ENCODE assay signal across 8 cellular contexts in genomic region chr1:215569987-215570824, GRCh38. TPM values are rescaled to one million over a fixed set of nuclear protein-coding genes. Genes with fewer than 3 reads are reported as not detected.
DNase-seq lines count a peak whose midpoint lies in the region; TF ChIP-seq lines count a peak whose summit lies in the region.

No MANE protein-coding gene starts in this region.

- intact Hi-C loops in thyroid gland (cut with DNase I), result no loop called here

- H3K36me3 ChIP-seq in Peyer's patch (peaks cover 0 to under 1% (median 0%) of the 10 kb centered on the region in 3 donors), suprapubic skin (no peaks in the 10 kb centered on the region), thyroid gland (no peaks in the 10 kb centered on the region)

- H3K27me3 ChIP-seq in Peyer's patch, result no peaks in the 10 kb centered on the region
- no peaks in the 10 kb centered on the region for H3K27me3 ChIP-seq in suprapubic skin
- no peaks in the 10 kb centered on the region for H3K27me3 ChIP-seq in thyroid gland

- no peak for TF ChIP-seq CTCF in Peyer's patch (IDR thresholded peaks at IDR 0.05)
- TF ChIP-seq CTCF in fibroblast of pulmonary artery (IDR thresholded peaks at IDR 0.05; ENCODE audit: low read length, missing control alignments), result no peak
- TF ChIP-seq CTCF in suprapubic skin (IDR thresholded peaks at IDR 0.05), result no peak
- no peak for TF ChIP-seq CTCF in thyroid gland (IDR thresholded peaks at IDR 0.05)

- DNase-seq in SIG-M5 treated with dmso at 0.1 percent for 504 hours (lab: John Stamatoyannopoulos, UW; ENCODE audit: unreplicated experiment) (peak; percentile 10), SIG-M5 (lab: John Stamatoyannopoulos, UW) (no peak), Peyer's patch (no peak), fibroblast of pulmonary artery (ENCODE audit: low read depth) (peak; percentile 19), suprapubic skin (ENCODE audit: low spot score in 2 of 2) (no peak), DMS53 (lab: John Stamatoyannopoulos, UW) (no peak), thyroid gland (no peak), putamen (ENCODE audit: low spot score) (no peak)

- H3K27ac ChIP-seq in Peyer's patch, result peak overlapping the region in 3 of 4 donors; percentile 1 to 96 (median 61)
- no peak overlapping the region for H3K27ac ChIP-seq in suprapubic skin
- no peak overlapping the region for H3K27ac ChIP-seq in thyroid gland

- TF ChIP-seq EP300 in suprapubic skin (IDR thresholded peaks at IDR 0.05), result no peak

- H3K4me1 ChIP-seq in Peyer's patch (peaks cover 0 to 30% (median 2%) of the 10 kb centered on the region in 4 donors), suprapubic skin (peaks cover 54% of the 10 kb centered on the region), thyroid gland (peaks cover 15 to 22% of the 10 kb centered on the region in 2 donors)

- H3K9me3 ChIP-seq in Peyer's patch, result no peaks in the 10 kb centered on the region
- H3K9me3 ChIP-seq in suprapubic skin, result no peaks in the 10 kb centered on the region
- H3K9me3 ChIP-seq in thyroid gland, result no peaks in the 10 kb centered on the region

- TF ChIP-seq POLR2A in Peyer's patch (IDR thresholded peaks at IDR 0.05) (no peak), suprapubic skin (IDR thresholded peaks at IDR 0.05) (no peak), thyroid gland (IDR thresholded peaks at IDR 0.05) (no peak)

- H3K4me3 ChIP-seq in Peyer's patch (peak overlapping the region in 2 of 4 donors; percentile 70 to 86), fibroblast of pulmonary artery (replicated peaks; ENCODE audit: low read depth, low read length) (peak overlapping the region; percentile 82), suprapubic skin (peak overlapping the region; percentile 3), thyroid gland (replicated peaks in 1 of 3) (no peak overlapping the region)

- 52% methylated on average over 3 of the region's 3 CpGs for WGBS in suprapubic skin
- WGBS in thyroid gland, 2 donors, result 73 to 80% methylated on average over 3 of the region's 3 CpGs

RNA-seq across cellular contexts. Expression of gene KCTD3, which starts 3.1 kb away (rescaled TPM):
- total RNA-seq in Peyer's patch (100 to 1,000 TPM in 2 of 4 donors, 10 to 100 TPM in 2; 68.5 to 125 (median 100) TPM), suprapubic skin (10 to 100 TPM; 25.6 to 50.2 (median 33.9) TPM), thyroid gland (10 to 100 TPM; 41.4 to 66.4 (median 52.3) TPM)

Comparison
In these comparisons a context has a peak if more than half of its experiments do, and no peak if none do; other contexts are left out.
1. DNase-seq: peak in SIG-M5 treated with dmso at 0.1 percent for 504 hours (single experiment) and fibroblast of pulmonary artery (single experiment); none in SIG-M5 (single experiment), Peyer's patch (0 of 3), suprapubic skin (0 of 2), DMS53 (single experiment), thyroid gland (0 of 2) and putamen (single experiment).
2. H3K27ac ChIP-seq: peak in Peyer's patch (3 of 4); none in suprapubic skin (single experiment) and thyroid gland (0 of 3).
3. H3K4me3 ChIP-seq: peak in fibroblast of pulmonary artery (single experiment) and suprapubic skin (single experiment); none in thyroid gland (0 of 3).